In genomic region chr12:11855993-11856374, GRCh38 we compare ENCODE assay signal across 9 cellular contexts.
DNase-seq lines count a peak whose midpoint lies in the region; ATAC-seq and TF ChIP-seq lines count a peak whose summit lies in the region.
"Had no signal": no experiment of that assay in that cellular context is flagged by ENCODE, and none has a peak within 500 bp of the region (broad histone marks: within the 10 kb centered on the region; RNA-seq: fewer than 3 reads in every experiment).

No MANE protein-coding gene starts in this region.

- no peak for DNase-seq in CD8-positive, alpha-beta T cell
- DNase-seq in NCI-H1417 (lab: John Stamatoyannopoulos, UW): peak; percentile 55 to 92 (median 77)
- no peak for DNase-seq in iPS DF 6.9 (ENCODE audit: low read depth, low spot score)
- no peak for DNase-seq in cerebellar cortex (ENCODE audit: low spot score)
- DNase-seq in hepatic stellate cell (ENCODE audit: low spot score): no peak
- no peak for DNase-seq in COR-L47 (lab: John Stamatoyannopoulos, UW)
- DNase-seq in posterior vena cava (ENCODE audit: low spot score): no peak

- no peaks in the 10 kb centered on the region for H3K27me3 ChIP-seq in CD8-positive, alpha-beta T cell (ENCODE audit: insufficient read depth, low read length)
- H3K27me3 ChIP-seq in iPS DF 6.9 (ENCODE audit: control insufficient read depth, insufficient read depth, low read length): no peaks in the 10 kb centered on the region

- CTCF ChIA-PET in CD8-positive, alpha-beta T cell (lab: Charles Lee): no interaction called here

- no peak overlapping the region for H3K4me3 Mint-ChIP-seq in CD8-positive, alpha-beta T cell

- H3K4me3 ChIP-seq in CD8-positive, alpha-beta T cell (ENCODE audit: low read depth, low read length): no peak overlapping the region
- H3K4me3 ChIP-seq in iPS DF 6.9 (ENCODE audit: low read length): no peak overlapping the region
- H3K4me3 ChIP-seq: lung had no signal

- WGBS in iPS DF 6.9 (ENCODE audit: insufficient coverage, insufficient read length): no CpG with 5 or more reads among the region's 4 CpGs

- peaks cover 17% of the 10 kb centered on the region for H3K4me1 Mint-ChIP-seq in CD8-positive, alpha-beta T cell (ENCODE audit: low read depth)

- TF ChIP-seq CTCF in CD8-positive, alpha-beta T cell (IDR thresholded peaks at IDR 0.05): no peak

- intact Hi-C loops in CD8-positive, alpha-beta T cell (cut with DNase I, micrococcal nuclease): no loop called here
- intact Hi-C loops in posterior vena cava (cut with DNase I): no loop called here

- H3K9me3 ChIP-seq in CD8-positive, alpha-beta T cell (ENCODE audit: low read length): no peaks in the 10 kb centered on the region
- H3K9me3 ChIP-seq in iPS DF 6.9 (ENCODE audit: control insufficient read depth, insufficient read depth, low read length): no peaks in the 10 kb centered on the region

- no peaks in the 10 kb centered on the region for H3K4me1 ChIP-seq in CD8-positive, alpha-beta T cell (ENCODE audit: insufficient read depth, low read length)
- peaks cover 9% of the 10 kb centered on the region for H3K4me1 ChIP-seq in iPS DF 6.9 (ENCODE audit: control insufficient read depth, insufficient read depth, low read length)

- no peak for ATAC-seq in CD8-positive, alpha-beta T cell
- peak; percentile 59 for ATAC-seq in GM21447 (IDR thresholded peaks at IDR 0.05; ENCODE audit: unreplicated experiment)

- H3K36me3 Mint-ChIP-seq in CD8-positive, alpha-beta T cell: peaks cover 45% of the 10 kb centered on the region

- no peak overlapping the region for H3K27ac ChIP-seq in CD8-positive, alpha-beta T cell (ENCODE audit: low read depth, low read length)
- peak overlapping the region; percentile 87 for H3K27ac ChIP-seq in iPS DF 6.9 (ENCODE audit: low read length)

- POLR2A ChIA-PET in CD8-positive, alpha-beta T cell (lab: Charles Lee): interaction anchor here (0.6 kb wide), 1 partner anchor 313 kb away, joined by 3 read pairs; no protein-coding TSS in a partner anchor

- peak overlapping the region; percentile 58 for H3K27ac Mint-ChIP-seq in CD8-positive, alpha-beta T cell

- H3K36me3 ChIP-seq in CD8-positive, alpha-beta T cell (ENCODE audit: insufficient read depth, low read length): no peaks in the 10 kb centered on the region
- H3K36me3 ChIP-seq in iPS DF 6.9 (ENCODE audit: control insufficient read depth, insufficient read depth, low read length): no peaks in the 10 kb centered on the region

- H3K9me3 Mint-ChIP-seq in CD8-positive, alpha-beta T cell: no peaks in the 10 kb centered on the region

- no peaks in the 10 kb centered on the region for H3K27me3 Mint-ChIP-seq in CD8-positive, alpha-beta T cell (ENCODE audit: low read depth)

Comparison
In these comparisons a context has a peak if more than half of its experiments do, and no peak if none do; other contexts are left out.
1. DNase-seq: peak in NCI-H1417 (3 of 3); none in CD8-positive, alpha-beta T cell (0 of 7), iPS DF 6.9 (single experiment), cerebellar cortex (single experiment), hepatic stellate cell (single experiment), COR-L47 (single experiment) and posterior vena cava (single experiment).